Comparison of ENCODE assay signal across 8 cellular contexts in the genomic region with DNA sequence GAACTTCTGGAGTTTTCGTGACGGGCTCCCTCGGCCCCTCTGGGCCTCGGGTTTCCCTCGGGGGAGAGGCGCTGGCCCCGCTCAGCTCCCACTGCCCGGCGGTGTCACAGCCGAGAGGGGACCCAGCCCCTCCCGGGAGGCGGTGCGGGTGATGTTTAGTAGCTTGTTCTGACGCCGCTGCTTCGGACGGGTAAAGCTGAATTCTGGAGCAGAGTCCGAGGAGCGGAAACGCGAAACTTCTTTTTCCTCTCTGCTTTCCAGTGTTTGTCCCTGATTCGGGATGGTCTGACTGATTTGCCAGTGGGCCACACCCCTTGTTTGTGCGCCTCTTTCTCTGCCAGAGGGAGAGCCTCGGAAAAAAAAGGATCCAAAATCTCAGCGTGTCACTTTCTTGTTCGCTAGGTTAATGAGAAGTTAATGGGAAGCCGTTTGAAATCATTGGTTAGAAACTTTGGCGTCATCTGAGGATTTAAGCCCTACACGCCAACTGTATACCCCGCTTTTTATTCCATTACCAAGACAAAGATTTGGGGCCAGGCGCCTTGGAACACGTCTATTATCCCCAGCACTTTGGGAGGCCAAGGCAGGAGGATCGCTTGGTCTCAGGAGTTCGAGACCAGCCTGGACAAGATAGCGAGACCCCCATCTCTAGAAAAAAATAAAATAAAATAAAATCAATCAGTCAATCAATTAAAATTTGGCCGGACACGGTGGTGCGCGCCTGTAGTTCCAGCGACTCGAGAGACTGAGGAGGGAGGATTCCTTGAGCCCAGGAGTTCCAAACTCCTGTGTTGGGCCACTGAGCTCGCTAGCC. TPM values are rescaled to one million over a fixed set of nuclear protein-coding genes. Genes with fewer than 3 reads are reported as not detected.
A peak's percentile ranks its signal among the peaks of the same experiment; 100 is the strongest.
DNase-seq lines count a peak whose midpoint lies in the region; ATAC-seq, FAIRE-seq and TF ChIP-seq lines count a peak whose summit lies in the region.

No MANE protein-coding gene starts in this region.

- no peaks in the 10 kb centered on the region for H3K27me3 ChIP-seq in spleen (replicated peaks in 1 of 7)

- peaks cover 0 to 21% (median 0%) of the 10 kb centered on the region in 6 donors for H3K36me3 ChIP-seq in spleen

- WGBS in spleen, 5 donors: 24 to 27% (median 25%) methylated on average over 40 to 42 of the region's 42 CpGs

- H3K4me1 ChIP-seq in spleen: peaks cover 0 to 39% (median 23%) of the 10 kb centered on the region in 6 donors

- ATAC-seq in GM18508 (IDR thresholded peaks at IDR 0.05; ENCODE audit: insufficient read depth, unreplicated experiment) (peak; percentile 9), HG03354 (IDR thresholded peaks at IDR 0.05; ENCODE audit: poor library complexity, severe bottlenecking, unreplicated experiment) (peak; percentile 26)

- peak; percentile 83 for FAIRE-seq in A204.1 (lab: Jason Lieb, UNC)

- intact Hi-C loops in spleen (cut with DNase I; ENCODE audit: low total_unique reads): no loop called here

- peak; percentile 72 for DNase-seq in SK-N-DZ (ENCODE audit: low spot score)
- peak in 45 of 61 donors; percentile 19 to 77 (median 55) for DNase-seq in caudate nucleus (lab: John Stamatoyannopoulos, UW)
- peak; percentile 90 for DNase-seq in islet precursor cell
- DNase-seq in spleen: no peak
- DNase-seq in epidermal melanocyte (ENCODE audit: insufficient read length, low spot score): no peak

- H3K9me3 ChIP-seq in spleen: no peaks in the 10 kb centered on the region

- H3K4me3 ChIP-seq in spleen: peak overlapping the region; percentile 66 to 98 (median 96)

- no peak for TF ChIP-seq POLR2A in spleen (IDR thresholded peaks at IDR 0.05)

- no peak for TF ChIP-seq CTCF in spleen (IDR thresholded peaks at IDR 0.05 in 8 of 11, conservative IDR thresholded peaks at IDR 0.05 in 3 of 11)

- peak overlapping the region; percentile 91 for H3K27ac ChIP-seq in caudate nucleus (ENCODE audit: low read depth, low read length)
- H3K27ac ChIP-seq in spleen: peak overlapping the region; percentile 30 to 93 (median 90)

RNA-seq across cellular contexts. Expression of a gene that starts 0.8 kb away (rescaled TPM):
- 39.8 and 41.1 TPM in 2 replicates for polyA plus RNA-seq in SK-N-DZ (2014; cell fraction: cytosol; rRNA removed)
- polyA plus RNA-seq in SK-N-DZ (2014; cell fraction: nucleus; rRNA removed): 23.3 and 24.8 TPM in 2 replicates
- total RNA-seq in spleen: 10 to 100 TPM in 6 of 7 donors, 1 to 10 TPM in 1; 9.6 to 15.7 (median 13.4) TPM
- polyA plus RNA-seq in spleen: 1 to 10 TPM; 3.5 to 6.8 (median 4.7) TPM

RNA-seq across cellular contexts. Expression of a gene that starts 14.4 kb away (rescaled TPM):
- polyA plus RNA-seq in SK-N-DZ (2014; cell fraction: cytosol; rRNA removed): 88.7 and 92.9 TPM in 2 replicates
- 21.5 and 35.5 TPM in 2 replicates for polyA plus RNA-seq in SK-N-DZ (2014; cell fraction: nucleus; rRNA removed)
- 10 to 100 TPM; 15.9 to 26.0 (median 22.9) TPM for total RNA-seq in spleen
- polyA plus RNA-seq in spleen: 10 to 100 TPM; 19.7 to 25.0 (median 23.6) TPM

RNA-seq across cellular contexts. Expression of a gene that starts 14.5 kb away (rescaled TPM):
- polyA plus RNA-seq in SK-N-DZ (2014; cell fraction: cytosol; rRNA removed): 85.8 and 92.9 TPM in 2 replicates
- polyA plus RNA-seq in SK-N-DZ (2014; cell fraction: nucleus; rRNA removed): 44.6 and 105 TPM in 2 replicates
- total RNA-seq in spleen: 10 to 100 TPM in 1 of 7 donors, 1 to 10 TPM in 6; 1.8 to 10.2 (median 7.2) TPM
- 1 to 10 TPM; 2.1 to 4.1 (median 3.7) TPM for polyA plus RNA-seq in spleen

RNA-seq across cellular contexts. Expression of a gene that starts 34.6 kb away (rescaled TPM):
- not detected in 2 replicates for polyA plus RNA-seq in SK-N-DZ (2014; cell fraction: cytosol; rRNA removed)
- not detected in 2 replicates for polyA plus RNA-seq in SK-N-DZ (2014; cell fraction: nucleus; rRNA removed)
- total RNA-seq in spleen: not detected
- not detected for polyA plus RNA-seq in spleen

RNA-seq across cellular contexts. Expression of a gene that starts 56.6 kb away (rescaled TPM):
- not detected in 2 replicates for polyA plus RNA-seq in SK-N-DZ (2014; cell fraction: cytosol; rRNA removed)
- polyA plus RNA-seq in SK-N-DZ (2014; cell fraction: nucleus; rRNA removed): not detected in 2 replicates
- 10 to 100 TPM in 6 of 7 donors, 1 to 10 TPM in 1; 6.8 to 18.8 (median 10.7) TPM for total RNA-seq in spleen
- 1 to 10 TPM; 1.3 to 2.6 (median 1.5) TPM for polyA plus RNA-seq in spleen

Comparison
In these comparisons a context has a peak if more than half of its experiments do, and no peak if none do; other contexts are left out.
1. DNase-seq: peak in SK-N-DZ (single experiment), caudate nucleus (45 of 61) and islet precursor cell (single experiment); none in spleen (single experiment) and epidermal melanocyte (single experiment).